ENCODE assay signal across 8 cellular contexts in the genomic region with DNA sequence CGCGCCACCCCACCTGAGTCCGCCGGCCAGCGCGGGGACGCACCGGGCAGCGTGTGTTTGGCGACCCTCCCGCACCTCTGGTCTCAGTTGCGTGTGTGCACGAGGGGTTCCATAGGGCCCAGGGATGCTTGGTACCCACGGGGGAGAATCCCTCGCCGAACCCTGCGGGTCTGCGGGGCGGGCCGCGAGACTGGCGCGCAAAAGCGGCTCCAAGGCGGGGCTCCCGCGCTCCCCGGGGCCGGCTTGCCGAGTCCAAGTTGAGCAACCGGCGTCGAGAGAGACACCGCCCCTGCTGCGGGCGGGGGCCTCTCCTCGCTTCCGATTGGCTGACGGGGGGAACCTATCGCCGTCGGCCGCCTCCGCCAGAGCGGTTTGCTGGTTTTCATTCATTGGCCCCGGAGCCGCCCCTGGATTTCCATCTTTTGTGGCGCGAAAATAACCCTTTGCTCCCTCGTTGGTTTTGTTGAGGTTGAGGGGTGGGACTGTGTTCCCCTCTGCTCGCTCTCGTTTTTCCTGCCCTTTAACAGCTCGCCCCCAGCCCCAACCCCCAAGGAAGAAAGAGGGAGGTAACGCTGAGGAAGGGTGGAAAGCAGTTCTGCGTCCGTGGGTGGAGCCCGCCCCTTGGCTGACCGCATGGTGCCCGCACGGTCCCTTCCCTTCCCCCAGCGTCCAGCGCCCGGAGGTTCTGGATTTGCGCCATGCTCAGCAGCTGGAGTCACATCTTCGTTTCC. TPM values are rescaled to one million over a fixed set of nuclear protein-coding genes. Genes with fewer than 3 reads are reported as not detected.
DNase-seq lines count a peak whose midpoint lies in the region; ATAC-seq and TF ChIP-seq lines count a peak whose summit lies in the region.

No MANE protein-coding gene starts in this region.

- in situ Hi-C loops in G401 (cut with HindIII; ENCODE audit: low sequenced_read_pairs), result no loop called here

- peak; percentile 74 for DNase-seq in G401 (ENCODE audit: low spot score)
- DNase-seq in HUDEP-2 (lab: John Stamatoyannopoulos, UW; ENCODE audit: unreplicated experiment in 76 of 76), result peak in 75 of 76 experiments; percentile 84 to 100 (median 97)
- peak; percentile 87 to 91 for DNase-seq in NOMO-1 (lab: John Stamatoyannopoulos, UW; ENCODE audit: unreplicated experiment in 2 of 2)
- DNase-seq in activated T-cell treated with anti-CD3 and anti-CD28 coated beads, Interleukin-2, amount 50 U/mL, for 4 hours, result peak; percentile 27
- DNase-seq in glutamatergic neuron, result peak; percentile 95
- no peak for DNase-seq in KG1 (lab: John Stamatoyannopoulos, UW)

- no peak overlapping the region for H3K27ac ChIP-seq in rectal smooth muscle tissue (ENCODE audit: low read depth, low read length)

- H3K36me3 ChIP-seq in rectal smooth muscle tissue (ENCODE audit: control insufficient read depth, insufficient read depth, low read length), result no peaks in the 10 kb centered on the region

- H3K4me1 Mint-ChIP-seq in activated T-cell treated with anti-CD3 and anti-CD28 coated beads, Interleukin-2, amount 50 U/mL, for 4 hours (ENCODE audit: low read depth), result peaks cover 24% of the 10 kb centered on the region
- H3K4me1 Mint-ChIP-seq in glutamatergic neuron (ENCODE audit: low read depth, unreplicated experiment), result peaks cover 23% of the 10 kb centered on the region

- no peak for TF ChIP-seq CTCF in glutamatergic neuron (IDR thresholded peaks at IDR 0.05; ENCODE audit: partially characterized antibody, unreplicated experiment)

- no peaks in the 10 kb centered on the region for H3K4me1 ChIP-seq in rectal smooth muscle tissue (ENCODE audit: control insufficient read depth, insufficient read depth, low read length)

- peak overlapping the region; percentile 46 for H3K4me3 ChIP-seq in rectal smooth muscle tissue (ENCODE audit: low read length)

- peaks cover 43% of the 10 kb centered on the region for H3K27me3 ChIP-seq in rectal smooth muscle tissue (ENCODE audit: control insufficient read depth, insufficient read depth, low read length)

- peak overlapping the region; percentile 93 for H3K27ac Mint-ChIP-seq in glutamatergic neuron (ENCODE audit: unreplicated experiment)

- peaks cover 65% of the 10 kb centered on the region for H3K27me3 Mint-ChIP-seq in activated T-cell treated with anti-CD3 and anti-CD28 coated beads, Interleukin-2, amount 50 U/mL, for 4 hours (ENCODE audit: low read depth)
- H3K27me3 Mint-ChIP-seq in glutamatergic neuron (ENCODE audit: unreplicated experiment), result peaks cover 6% of the 10 kb centered on the region

- peak overlapping the region; percentile 29 for H3K4me3 Mint-ChIP-seq in activated T-cell treated with anti-CD3 and anti-CD28 coated beads, Interleukin-2, amount 50 U/mL, for 4 hours
- H3K4me3 Mint-ChIP-seq in glutamatergic neuron (ENCODE audit: unreplicated experiment), result peak overlapping the region; percentile 93

- H3K36me3 Mint-ChIP-seq in activated T-cell treated with anti-CD3 and anti-CD28 coated beads, Interleukin-2, amount 50 U/mL, for 4 hours (ENCODE audit: insufficient read depth), result no peaks in the 10 kb centered on the region
- no peaks in the 10 kb centered on the region for H3K36me3 Mint-ChIP-seq in glutamatergic neuron (ENCODE audit: unreplicated experiment)

- ATAC-seq in GM21576 (IDR thresholded peaks at IDR 0.05; ENCODE audit: unreplicated experiment), result peak; percentile 67
- peak; percentile 67 to 75 for ATAC-seq in activated T-cell treated with anti-CD3 and anti-CD28 coated beads, Interleukin-2, amount 50 U/mL, for 4 hours

- no peak overlapping the region for H3K9ac ChIP-seq in rectal smooth muscle tissue (ENCODE audit: low read length)

- H3K9me3 Mint-ChIP-seq in activated T-cell treated with anti-CD3 and anti-CD28 coated beads, Interleukin-2, amount 50 U/mL, for 4 hours, result peaks cover 7% of the 10 kb centered on the region
- peaks cover 20% of the 10 kb centered on the region for H3K9me3 Mint-ChIP-seq in glutamatergic neuron (ENCODE audit: unreplicated experiment)

RNA-seq across cellular contexts. Expression of gene IGF2BP3, which starts 4.0 kb away (rescaled TPM):
- total RNA-seq in G401 (2014; rRNA removed; shearing (Covaris generic)), result 47.0 and 69.7 TPM in 2 replicates
- total RNA-seq in activated T-cell treated with anti-CD3 and anti-CD28 coated beads, Interleukin-2, amount 50 U/mL, for 4 hours, result under 1 TPM; 0.32 to 0.86 (median 0.43) TPM
- 47.0 TPM for total RNA-seq in glutamatergic neuron (ENCODE audit: unreplicated experiment)

RNA-seq across cellular contexts. Expression of gene TRA2A, which starts 57.5 kb away (rescaled TPM):
- 10.3 and 17.0 TPM in 2 replicates for total RNA-seq in G401 (2014; rRNA removed; shearing (Covaris generic))
- total RNA-seq in activated T-cell treated with anti-CD3 and anti-CD28 coated beads, Interleukin-2, amount 50 U/mL, for 4 hours, result 10 to 100 TPM; 73.3 to 82.8 (median 74.5) TPM
- total RNA-seq in glutamatergic neuron (ENCODE audit: unreplicated experiment), result 108 TPM

Comparison
In these comparisons a context has a peak if more than half of its experiments do, and no peak if none do; other contexts are left out.
1. RNA of gene IGF2BP3, which starts 4.0 kb away (total RNA-seq): 47.0 to 69.7 TPM in G401 and 47.0 TPM in glutamatergic neuron (single experiment); 0.32 to 0.86 TPM in activated T-cell treated with anti-CD3 and anti-CD28 coated beads, Interleukin-2, amount 50 U/mL, for 4 hours; every median in the first group is over 10 times any median in the second.